17 cellular contexts compared by ENCODE assay signal in genomic region chr21:36415375-36415774, GRCh38.
"Had no signal": no experiment of that assay in that cellular context is flagged by ENCODE, and none has a peak within 500 bp of the region (broad histone marks: within the 10 kb centered on the region; RNA-seq: fewer than 3 reads in every experiment).

No MANE protein-coding gene starts in this region.

- ATAC-seq: heart right ventricle; mucosa of descending colon; right lobe of liver; stimulated activated naive B cell treated with anti-CD40 and anti-IgM and Interleukin-4, amounts not matched to agents 10 μg/mL and 1 μg/mL and 100 μg/mL, for 72 hours had no signal

- DNase-seq: activated gamma-delta T cell treated with Interleukin-2 at 50 U/mL for 16 hours; activated T-cell treated with anti-CD3 and anti-CD28 coated beads, Interleukin-2, amount 50 U/mL, for 1 hour; brain microvascular endothelial cell; caudate nucleus; effector CD4-positive, alpha-beta T cell; erythroblast; foreskin fibroblast; heart right ventricle; mesenchymal stem cell; mucosa of descending colon; nephron progenitor cell; small intestine; stimulated activated naive B cell treated with anti-CD40 and anti-IgM and Interleukin-4, amounts not matched to agents 10 μg/mL and 1 μg/mL and 100 μg/mL, for 72 hours; transverse colon had no signal

- H3K4me1 Mint-ChIP-seq: activated naive CD4-positive, alpha-beta T cell treated with anti-CD3 and anti-CD28 coated beads, Interleukin-2, amount 50 U/mL, for 24 hours had no signal

- H3K27ac Mint-ChIP-seq: activated naive CD4-positive, alpha-beta T cell treated with anti-CD3 and anti-CD28 coated beads, Interleukin-2, amount 50 U/mL, for 24 hours; dendritic cell treated with granulocyte-macrophage colony-stimulating factor and Interleukin-4, amounts not matched to agents 40 ng/mL and 50 ng/mL, for 4 days; nephron progenitor cell had no signal

- H3K4me3 Mint-ChIP-seq: activated naive CD4-positive, alpha-beta T cell treated with anti-CD3 and anti-CD28 coated beads, Interleukin-2, amount 50 U/mL, for 24 hours; dendritic cell treated with granulocyte-macrophage colony-stimulating factor and Interleukin-4, amounts not matched to agents 40 ng/mL and 50 ng/mL, for 4 days; nephron progenitor cell; stimulated activated naive B cell treated with anti-CD40 and anti-IgM and Interleukin-4, amounts not matched to agents 10 μg/mL and 1 μg/mL and 100 μg/mL, for 72 hours had no signal

- H3K9me3 Mint-ChIP-seq: activated naive CD4-positive, alpha-beta T cell treated with anti-CD3 and anti-CD28 coated beads, Interleukin-2, amount 50 U/mL, for 24 hours; dendritic cell treated with granulocyte-macrophage colony-stimulating factor and Interleukin-4, amounts not matched to agents 40 ng/mL and 50 ng/mL, for 4 days; nephron progenitor cell; stimulated activated naive B cell treated with anti-CD40 and anti-IgM and Interleukin-4, amounts not matched to agents 10 μg/mL and 1 μg/mL and 100 μg/mL, for 72 hours had no signal

- H3K27me3 Mint-ChIP-seq: activated naive CD4-positive, alpha-beta T cell treated with anti-CD3 and anti-CD28 coated beads, Interleukin-2, amount 50 U/mL, for 24 hours; dendritic cell treated with granulocyte-macrophage colony-stimulating factor and Interleukin-4, amounts not matched to agents 40 ng/mL and 50 ng/mL, for 4 days; stimulated activated naive B cell treated with anti-CD40 and anti-IgM and Interleukin-4, amounts not matched to agents 10 μg/mL and 1 μg/mL and 100 μg/mL, for 72 hours had no signal
